8 cellular contexts compared by ENCODE assay signal in genomic region chr4:108650212-108651067, GRCh38. TPM values are rescaled to one million over a fixed set of nuclear protein-coding genes. Genes with fewer than 3 reads are reported as not detected.
DNase-seq lines count a peak whose midpoint lies in the region; ATAC-seq and TF ChIP-seq lines count a peak whose summit lies in the region.

TSS of gene OSTC (plus strand) at chr4:108650599. CDS start at chr4:108650656, 57 bp downstream.

- peaks cover 33% of the 10 kb centered on the region for H3K4me1 Mint-ChIP-seq in activated CD4-positive, alpha-beta T cell treated with anti-CD3 and anti-CD28 coated beads, Interleukin-2, amount 10 ng/mL, durations not matched to agents 7 days and 5 days

- H3K27me3 Mint-ChIP-seq in activated CD4-positive, alpha-beta T cell treated with anti-CD3 and anti-CD28 coated beads, Interleukin-2, amount 10 ng/mL, durations not matched to agents 7 days and 5 days: no peaks in the 10 kb centered on the region

- ATAC-seq in GM19328 (IDR thresholded peaks at IDR 0.05; ENCODE audit: unreplicated experiment) (peak; percentile 92), HG03520 (IDR thresholded peaks at IDR 0.05; ENCODE audit: unreplicated experiment) (peak; percentile 88)

- peak within 1 kb of the TSS; percentile 88 for H3K27ac Mint-ChIP-seq in activated CD4-positive, alpha-beta T cell treated with anti-CD3 and anti-CD28 coated beads, Interleukin-2, amount 10 ng/mL, durations not matched to agents 7 days and 5 days

- peaks cover 25% of the 10 kb centered on the region; the same call in 1 of the 2 replicates for H4K20me1 ChIP-seq in BLaER1

- peaks cover 26% of the 10 kb centered on the region for H3K36me3 ChIP-seq in BLaER1

- DNase-seq in NCI-H69 (lab: John Stamatoyannopoulos, UW): peak; percentile 95
- DNase-seq in activated CD4-positive, alpha-beta T cell treated with anti-CD3 and anti-CD28 coated beads, Interleukin-2, amount 10 ng/mL, durations not matched to agents 7 days and 5 days: peak; percentile 92
- DNase-seq in coronary artery (ENCODE audit: low spot score): peak; percentile 95
- peak; percentile 92 to 93 for DNase-seq in stimulated activated CD4-positive, alpha-beta T cell treated with anti-CD3 and anti-CD28 coated beads, Interleukin-1b, Interleukin-23, amount 100 ng/mL, for 4 hours (ENCODE audit: low read depth in 2 of 2)

- H3K27me3 ChIP-seq in BLaER1 (no peaks in the 10 kb centered on the region), layer of hippocampus (ENCODE audit: control insufficient read depth, insufficient read depth, low read length) (no peaks in the 10 kb centered on the region)

- H3K4me3 ChIP-seq in BLaER1: peak within 1 kb of the TSS; percentile 95
- H3K4me3 ChIP-seq in coronary artery: peak within 1 kb of the TSS; percentile 75

- POLR2A ChIA-PET in activated CD4-positive, alpha-beta T cell treated with anti-CD3 and anti-CD28 coated beads, Interleukin-2, amount 10 ng/mL, durations not matched to agents 7 days and 5 days (lab: Charles Lee): interaction anchor here (1.3 kb wide), 1 partner anchor 30 kb away, joined by 8 read pairs; the partner anchor contains the start of gene RPL34

- no peak for TF ChIP-seq CTCF in coronary artery (IDR thresholded peaks at IDR 0.05)

- peak within 1 kb of the TSS; percentile 88 for H3K4me2 ChIP-seq in BLaER1

- H3K4me1 ChIP-seq in BLaER1: peaks cover 14% of the 10 kb centered on the region

- CTCF ChIA-PET in activated CD4-positive, alpha-beta T cell treated with anti-CD3 and anti-CD28 coated beads, Interleukin-2, amount 10 ng/mL, durations not matched to agents 7 days and 5 days (lab: Charles Lee): interaction anchor here (1.0 to 2.8 kb wide), 3 partner anchors 13 to 633 kb away, joined by 3 to 11 read pairs (median 3); no protein-coding TSS in a partner anchor

- H3K9ac ChIP-seq in BLaER1: peak within 1 kb of the TSS; percentile 97

- H3K9me3 Mint-ChIP-seq in activated CD4-positive, alpha-beta T cell treated with anti-CD3 and anti-CD28 coated beads, Interleukin-2, amount 10 ng/mL, durations not matched to agents 7 days and 5 days: no peaks in the 10 kb centered on the region

- H3K36me3 Mint-ChIP-seq in activated CD4-positive, alpha-beta T cell treated with anti-CD3 and anti-CD28 coated beads, Interleukin-2, amount 10 ng/mL, durations not matched to agents 7 days and 5 days (ENCODE audit: low read depth): peaks cover 7% of the 10 kb centered on the region

- H3K4me3 Mint-ChIP-seq in activated CD4-positive, alpha-beta T cell treated with anti-CD3 and anti-CD28 coated beads, Interleukin-2, amount 10 ng/mL, durations not matched to agents 7 days and 5 days: peak within 1 kb of the TSS; percentile 84

- H3K27ac ChIP-seq in BLaER1 (peak within 1 kb of the TSS; percentile 93), coronary artery (peak within 1 kb of the TSS; percentile 80 to 84), layer of hippocampus (ENCODE audit: low read depth, low read length) (peak within 1 kb of the TSS; percentile 71)

- H3K9me3 ChIP-seq in BLaER1: no peaks in the 10 kb centered on the region

RNA-seq across cellular contexts. Expression of gene OSTC, which starts in this region (rescaled TPM):
- 10 to 100 TPM; 70.2 to 77.6 TPM for total RNA-seq in activated CD4-positive, alpha-beta T cell treated with anti-CD3 and anti-CD28 coated beads, Interleukin-2, amount 10 ng/mL, durations not matched to agents 7 days and 5 days

Comparison
In these comparisons a context has a peak if more than half of its experiments do, and no peak if none do; other contexts are left out.
1. Peak in every context shown above with its lines: DNase-seq, ATAC-seq, H3K4me3 ChIP-seq and H3K27ac ChIP-seq.